In the genomic region with DNA sequence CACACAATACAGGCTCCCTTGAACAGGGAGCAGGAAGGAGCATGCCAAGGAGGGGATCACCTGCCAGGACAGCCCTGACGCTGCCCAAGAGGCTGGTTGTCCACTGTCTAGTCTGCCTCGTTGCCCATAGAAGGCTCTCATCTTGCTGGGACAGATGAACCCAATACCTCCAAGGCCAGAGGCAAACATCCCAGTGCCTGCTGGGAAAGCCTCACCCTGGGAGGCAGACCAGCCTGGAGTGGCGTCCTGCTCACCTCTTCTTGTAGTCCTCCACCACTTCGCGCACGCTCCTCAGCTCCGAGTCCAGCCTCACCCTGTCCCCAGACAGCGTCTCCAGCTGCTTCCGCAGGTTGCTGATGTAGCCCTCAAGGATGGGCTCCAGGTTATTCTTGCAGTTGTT, we compare ENCODE assay signal across 28 cellular contexts. TPM values are rescaled to one million over a fixed set of nuclear protein-coding genes. Genes with fewer than 3 reads are reported as not detected.
A peak's percentile ranks its signal among the peaks of the same experiment; 100 is the strongest.
DNase-seq lines count a peak whose midpoint lies in the region; ATAC-seq and TF ChIP-seq lines count a peak whose summit lies in the region.
"Had no signal": no experiment of that assay in that cellular context is flagged by ENCODE, and none has a peak within 500 bp of the region (broad histone marks: within the 10 kb centered on the region; RNA-seq: fewer than 3 reads in every experiment).

No MANE protein-coding gene starts in this region.

- H3K27me3 Mint-ChIP-seq in activated CD4-positive, alpha-beta T cell treated with anti-CD3 and anti-CD28 coated beads for 36 hours: no peaks in the 10 kb centered on the region
- H3K27me3 Mint-ChIP-seq in activated CD4-positive, alpha-beta T cell treated with anti-CD3 and anti-CD28 coated beads, Interleukin-2, amount 10 ng/mL, durations not matched to agents 24 days and 14 days: peaks cover 3% of the 10 kb centered on the region
- peaks cover 14% of the 10 kb centered on the region for H3K27me3 Mint-ChIP-seq in CD4-positive, CD25-positive, alpha-beta regulatory T cell
- H3K27me3 Mint-ChIP-seq in activated T-helper 17 cell treated with anti-CD3 and anti-CD28 coated beads, Interleukin-2, amount 50 U/mL, for 72 hours: peaks cover 23% of the 10 kb centered on the region

- TF ChIP-seq CTCF in esophagus muscularis mucosa (IDR thresholded peaks at IDR 0.05) (no peak), testis (IDR thresholded peaks at IDR 0.05) (no peak)

- TF ChIP-seq POLR2A in esophagus muscularis mucosa (IDR thresholded peaks at IDR 0.05; ENCODE audit: low read depth) (no peak), testis (IDR thresholded peaks at IDR 0.05) (no peak)

- no peaks in the 10 kb centered on the region for H3K36me3 ChIP-seq in CD4-positive, CD25-positive, alpha-beta regulatory T cell (ENCODE audit: control insufficient read depth, insufficient read depth, low read length)
- H3K36me3 ChIP-seq in esophagus muscularis mucosa: no peaks in the 10 kb centered on the region
- no peaks in the 10 kb centered on the region for H3K36me3 ChIP-seq in testis (ENCODE audit: low read depth, missing control alignments)
- H3K36me3 ChIP-seq: heart right ventricle, ovary, SJCRH30, spleen had no signal

- intact Hi-C loops in activated CD4-positive, alpha-beta T cell treated with anti-CD3 and anti-CD28 coated beads for 36 hours (cut with DNase I, micrococcal nuclease): no loop called here
- intact Hi-C loops in activated CD4-positive, alpha-beta T cell treated with anti-CD3 and anti-CD28 coated beads, Interleukin-2, amount 10 ng/mL, durations not matched to agents 24 days and 14 days (cut with micrococcal nuclease): no loop called here
- intact Hi-C loops in esophagus muscularis mucosa (cut with DNase I) (no loop called here), testis (cut with DNase I; ENCODE audit: low total_unique reads) (no loop called here)

- no peaks in the 10 kb centered on the region for H3K9me3 ChIP-seq in CD4-positive, CD25-positive, alpha-beta regulatory T cell (ENCODE audit: control insufficient read depth in 2 of 2, low read length in 2 of 2)
- H3K9me3 ChIP-seq in esophagus muscularis mucosa: no peaks in the 10 kb centered on the region
- no peaks in the 10 kb centered on the region for H3K9me3 ChIP-seq in testis
- H3K9me3 ChIP-seq: heart right ventricle, ovary, SJCRH30, spleen had no signal

- DNase-seq in activated CD4-positive, alpha-beta T cell treated with anti-CD3 and anti-CD28 coated beads for 36 hours: no peak
- DNase-seq in activated CD4-positive, alpha-beta T cell treated with anti-CD3 and anti-CD28 coated beads, Interleukin-2, amount 10 ng/mL, durations not matched to agents 24 days and 14 days: no peak
- no peak for DNase-seq in CD4-positive, CD25-positive, alpha-beta regulatory T cell
- peak; percentile 50 for DNase-seq in esophagus muscularis mucosa (ENCODE audit: extremely low spot score)
- no peak for DNase-seq in NCI-H446 treated with DMSO at 0.1 percent for 48 hours (lab: John Stamatoyannopoulos, UW)
- no peak for DNase-seq in NCI-H1105 (lab: John Stamatoyannopoulos, UW)
- no peak for DNase-seq in testis
- DNase-seq: activated CD8-positive, alpha-beta memory T cell treated with anti-CD3 and anti-CD28 coated beads, Interleukin-2, amount 50 U/mL, for 4 hours; DMS79; dorsolateral prefrontal cortex; GF-D8; heart right ventricle; left cardiac atrium; naive B cell; NCI-H1092; NCI-H1930; ovary; retina; SJCRH30; spleen; stimulated activated naive CD4-positive, alpha-beta T cell treated with Interleukin-2 at 50 U/mL for 16 hours; trophoblast cell had no signal

- POLR2A ChIA-PET in activated CD4-positive, alpha-beta T cell treated with anti-CD3 and anti-CD28 coated beads for 36 hours (lab: Charles Lee): no interaction called here

- no peak overlapping the region for H3K4me3 Mint-ChIP-seq in activated CD4-positive, alpha-beta T cell treated with anti-CD3 and anti-CD28 coated beads for 36 hours
- H3K4me3 Mint-ChIP-seq in activated CD4-positive, alpha-beta T cell treated with anti-CD3 and anti-CD28 coated beads, Interleukin-2, amount 10 ng/mL, durations not matched to agents 24 days and 14 days: no peak overlapping the region
- no peak overlapping the region for H3K4me3 Mint-ChIP-seq in CD4-positive, CD25-positive, alpha-beta regulatory T cell
- H3K4me3 Mint-ChIP-seq in activated T-helper 17 cell treated with anti-CD3 and anti-CD28 coated beads, Interleukin-2, amount 50 U/mL, for 72 hours: peak overlapping the region; percentile 7
- H3K4me3 Mint-ChIP-seq: naive B cell had no signal

- CTCF ChIA-PET in activated CD4-positive, alpha-beta T cell treated with anti-CD3 and anti-CD28 coated beads for 36 hours (lab: Charles Lee): interaction anchor here (0.7 kb wide), 1 partner anchor 279 kb away, joined by 3 read pairs; no protein-coding TSS in a partner anchor

- H3K4me1 Mint-ChIP-seq in activated CD4-positive, alpha-beta T cell treated with anti-CD3 and anti-CD28 coated beads for 36 hours: peaks cover 84% of the 10 kb centered on the region
- peaks cover 39% of the 10 kb centered on the region for H3K4me1 Mint-ChIP-seq in activated CD4-positive, alpha-beta T cell treated with anti-CD3 and anti-CD28 coated beads, Interleukin-2, amount 10 ng/mL, durations not matched to agents 24 days and 14 days
- H3K4me1 Mint-ChIP-seq in CD4-positive, CD25-positive, alpha-beta regulatory T cell: peaks cover 0 to 69% (median 4%) of the 10 kb centered on the region in 4 donors
- H3K4me1 Mint-ChIP-seq in activated T-helper 17 cell treated with anti-CD3 and anti-CD28 coated beads, Interleukin-2, amount 50 U/mL, for 72 hours: peaks cover 13% of the 10 kb centered on the region
- H3K4me1 Mint-ChIP-seq: naive B cell had no signal

- no peak for TF ChIP-seq EP300 in esophagus muscularis mucosa (IDR thresholded peaks at IDR 0.05)

- no peak overlapping the region for H3K4me3 ChIP-seq in CD4-positive, CD25-positive, alpha-beta regulatory T cell (ENCODE audit: low read depth, low read length)
- no peak overlapping the region for H3K4me3 ChIP-seq in esophagus muscularis mucosa
- no peak overlapping the region for H3K4me3 ChIP-seq in testis
- H3K4me3 ChIP-seq: dorsolateral prefrontal cortex, heart right ventricle, ovary, SJCRH30, spleen had no signal

- no peak for ATAC-seq in activated CD4-positive, alpha-beta T cell treated with anti-CD3 and anti-CD28 coated beads for 36 hours
- no peak for ATAC-seq in CD4-positive, CD25-positive, alpha-beta regulatory T cell (ENCODE audit: low read depth in 2 of 2)
- no peak for ATAC-seq in activated T-helper 17 cell treated with anti-CD3 and anti-CD28 coated beads, Interleukin-2, amount 50 U/mL, for 72 hours (replicated peaks)
- ATAC-seq: left cardiac atrium had no signal

- H3K27ac ChIP-seq in CD4-positive, CD25-positive, alpha-beta regulatory T cell (ENCODE audit: insufficient read depth, low read length, poor library complexity, severe bottlenecking): no peak overlapping the region
- no peak overlapping the region for H3K27ac ChIP-seq in esophagus muscularis mucosa (replicated peaks in 1 of 4)
- no peak overlapping the region for H3K27ac ChIP-seq in testis
- H3K27ac ChIP-seq: 22Rv1, dorsolateral prefrontal cortex, epithelial cell of prostate, heart right ventricle, ovary, SJCRH30, spleen had no signal

- no peaks in the 10 kb centered on the region for H3K36me3 Mint-ChIP-seq in activated CD4-positive, alpha-beta T cell treated with anti-CD3 and anti-CD28 coated beads for 36 hours (ENCODE audit: low read depth)
- H3K36me3 Mint-ChIP-seq in activated CD4-positive, alpha-beta T cell treated with anti-CD3 and anti-CD28 coated beads, Interleukin-2, amount 10 ng/mL, durations not matched to agents 24 days and 14 days (ENCODE audit: low read depth): peaks cover 2% of the 10 kb centered on the region
- no peaks in the 10 kb centered on the region for H3K36me3 Mint-ChIP-seq in CD4-positive, CD25-positive, alpha-beta regulatory T cell
- H3K36me3 Mint-ChIP-seq in activated T-helper 17 cell treated with anti-CD3 and anti-CD28 coated beads, Interleukin-2, amount 50 U/mL, for 72 hours (ENCODE audit: low read depth): no peaks in the 10 kb centered on the region
- H3K36me3 Mint-ChIP-seq: naive B cell had no signal

- peak overlapping the region; percentile 90 for H3K27ac Mint-ChIP-seq in activated CD4-positive, alpha-beta T cell treated with anti-CD3 and anti-CD28 coated beads for 36 hours
- H3K27ac Mint-ChIP-seq in activated CD4-positive, alpha-beta T cell treated with anti-CD3 and anti-CD28 coated beads, Interleukin-2, amount 10 ng/mL, durations not matched to agents 24 days and 14 days: no peak overlapping the region
- H3K27ac Mint-ChIP-seq in CD4-positive, CD25-positive, alpha-beta regulatory T cell: peak overlapping the region in 2 of 3 donors; percentile 83 to 89
- peak overlapping the region; percentile 61 for H3K27ac Mint-ChIP-seq in activated T-helper 17 cell treated with anti-CD3 and anti-CD28 coated beads, Interleukin-2, amount 50 U/mL, for 72 hours
- H3K27ac Mint-ChIP-seq: naive B cell had no signal

- 90% methylated on average over 9 of the region's 9 CpGs for WGBS in esophagus muscularis mucosa
- WGBS in testis, 2 donors: 94 to 97% methylated on average over 7 to 9 of the region's 9 CpGs

- H3K27me3 ChIP-seq in CD4-positive, CD25-positive, alpha-beta regulatory T cell (ENCODE audit: control insufficient read depth, insufficient read depth, low read length): peaks cover 2% of the 10 kb centered on the region
- H3K27me3 ChIP-seq in esophagus muscularis mucosa (peaks cover 0 to 25% (median 0%) of the 10 kb centered on the region in 4 donors), testis (no peaks in the 10 kb centered on the region)
- H3K27me3 ChIP-seq: ovary had no signal

- H3K9me3 Mint-ChIP-seq in activated CD4-positive, alpha-beta T cell treated with anti-CD3 and anti-CD28 coated beads for 36 hours (ENCODE audit: low read depth): no peaks in the 10 kb centered on the region
- H3K9me3 Mint-ChIP-seq in activated CD4-positive, alpha-beta T cell treated with anti-CD3 and anti-CD28 coated beads, Interleukin-2, amount 10 ng/mL, durations not matched to agents 24 days and 14 days: no peaks in the 10 kb centered on the region
- no peaks in the 10 kb centered on the region for H3K9me3 Mint-ChIP-seq in CD4-positive, CD25-positive, alpha-beta regulatory T cell
- no peaks in the 10 kb centered on the region for H3K9me3 Mint-ChIP-seq in activated T-helper 17 cell treated with anti-CD3 and anti-CD28 coated beads, Interleukin-2, amount 50 U/mL, for 72 hours

- H3K4me1 ChIP-seq in CD4-positive, CD25-positive, alpha-beta regulatory T cell (ENCODE audit: control insufficient read depth, insufficient read depth, low read length, poor library complexity, severe bottlenecking): peaks cover 6% of the 10 kb centered on the region
- H3K4me1 ChIP-seq in esophagus muscularis mucosa (no peaks in the 10 kb centered on the region), testis (no peaks in the 10 kb centered on the region)
- H3K4me1 ChIP-seq: heart right ventricle, SJCRH30 had no signal

RNA-seq across cellular contexts. Expression of gene KRT73, which starts 2.4 kb away (rescaled TPM):
- total RNA-seq in activated CD4-positive, alpha-beta T cell treated with anti-CD3 and anti-CD28 coated beads for 36 hours: 1 to 10 TPM; 1.7 to 1.9 TPM
- 0.09 TPM in 1 of 2 replicates, not detected in the other for total RNA-seq in activated CD4-positive, alpha-beta T cell treated with anti-CD3 and anti-CD28 coated beads, Interleukin-2, amount 10 ng/mL, durations not matched to agents 24 days and 14 days
- 1.0 TPM for total RNA-seq in CD4-positive, CD25-positive, alpha-beta regulatory T cell
- 1 to 10 TPM in 2 of 4 donors, not detected in 2; 1.1 to 1.4 TPM for polyA plus RNA-seq in CD4-positive, CD25-positive, alpha-beta regulatory T cell
- total RNA-seq in activated T-helper 17 cell treated with anti-CD3 and anti-CD28 coated beads, Interleukin-2, amount 50 U/mL, for 72 hours: not detected
- not detected for total RNA-seq in esophagus muscularis mucosa
- total RNA-seq in testis: under 1 TPM in 1 of 2 donors, not detected in 1; 0.16 TPM
- polyA plus RNA-seq in testis (ENCODE audit: insufficient read depth, low read depth, low replicate concordance): not detected
- total RNA-seq: fibroblast of villous mesenchyme, heart right ventricle, left cardiac atrium, mesenteric fat pad, ovary, SJCRH30 had no signal
- polyA plus RNA-seq: heart right ventricle, ovary had no signal

RNA-seq across cellular contexts. Expression of gene KRT72, which starts 14.6 kb away (rescaled TPM):
- total RNA-seq in activated CD4-positive, alpha-beta T cell treated with anti-CD3 and anti-CD28 coated beads for 36 hours: 1 to 10 TPM; 3.2 TPM
- total RNA-seq in activated CD4-positive, alpha-beta T cell treated with anti-CD3 and anti-CD28 coated beads, Interleukin-2, amount 10 ng/mL, durations not matched to agents 24 days and 14 days: 0.09 TPM in 1 of 2 replicates, not detected in the other
- total RNA-seq in CD4-positive, CD25-positive, alpha-beta regulatory T cell: 1.3 TPM
- polyA plus RNA-seq in CD4-positive, CD25-positive, alpha-beta regulatory T cell: under 1 TPM in 1 of 4 donors, not detected in 3; 0.13 TPM
- not detected for total RNA-seq in activated T-helper 17 cell treated with anti-CD3 and anti-CD28 coated beads, Interleukin-2, amount 50 U/mL, for 72 hours
- total RNA-seq in esophagus muscularis mucosa (not detected), testis (10 to 100 TPM; 11.7 to 16.5 TPM)
- 85.0 TPM for polyA plus RNA-seq in testis (ENCODE audit: insufficient read depth, low read depth, low replicate concordance)
- total RNA-seq: fibroblast of villous mesenchyme, left cardiac atrium, mesenteric fat pad, ovary, SJCRH30 had no signal
- polyA plus RNA-seq: heart right ventricle, ovary had no signal

RNA-seq across cellular contexts. Expression of gene KRT2, which starts 36.1 kb away (rescaled TPM):
- total RNA-seq in activated CD4-positive, alpha-beta T cell treated with anti-CD3 and anti-CD28 coated beads for 36 hours: not detected
- total RNA-seq in activated CD4-positive, alpha-beta T cell treated with anti-CD3 and anti-CD28 coated beads, Interleukin-2, amount 10 ng/mL, durations not matched to agents 24 days and 14 days: not detected in 2 replicates
- 0.42 TPM for total RNA-seq in CD4-positive, CD25-positive, alpha-beta regulatory T cell
- under 1 TPM in 3 of 4 donors, not detected in 1; 0.23 to 0.80 (median 0.25) TPM for polyA plus RNA-seq in CD4-positive, CD25-positive, alpha-beta regulatory T cell
- not detected for total RNA-seq in activated T-helper 17 cell treated with anti-CD3 and anti-CD28 coated beads, Interleukin-2, amount 50 U/mL, for 72 hours
- not detected for total RNA-seq in esophagus muscularis mucosa
- not detected for total RNA-seq in testis
- not detected for polyA plus RNA-seq in testis (ENCODE audit: insufficient read depth, low read depth, low replicate concordance)
- total RNA-seq: fibroblast of villous mesenchyme, heart right ventricle, left cardiac atrium, mesenteric fat pad, ovary, SJCRH30 had no signal
- polyA plus RNA-seq: heart right ventricle, ovary had no signal

RNA-seq across cellular contexts. Expression of gene KRT74, which starts 42.3 kb away (rescaled TPM):
- total RNA-seq in activated CD4-positive, alpha-beta T cell treated with anti-CD3 and anti-CD28 coated beads for 36 hours: not detected
- not detected in 2 replicates for total RNA-seq in activated CD4-positive, alpha-beta T cell treated with anti-CD3 and anti-CD28 coated beads, Interleukin-2, amount 10 ng/mL, durations not matched to agents 24 days and 14 days
- total RNA-seq in CD4-positive, CD25-positive, alpha-beta regulatory T cell: not detected
- not detected for polyA plus RNA-seq in CD4-positive, CD25-positive, alpha-beta regulatory T cell
- not detected for total RNA-seq in activated T-helper 17 cell treated with anti-CD3 and anti-CD28 coated beads, Interleukin-2, amount 50 U/mL, for 72 hours
- total RNA-seq in esophagus muscularis mucosa (not detected), testis (1 to 10 TPM in 1 of 2 donors, under 1 TPM in 1; 0.87 to 3.9 TPM)
- polyA plus RNA-seq in testis (ENCODE audit: insufficient read depth, low read depth, low replicate concordance): 2.2 TPM
- total RNA-seq: dorsolateral prefrontal cortex; fibroblast of villous mesenchyme; left cardiac atrium; mesenteric fat pad; ovary; SJCRH30; spleen; T-helper 1 cell treated with Interleukin-12 subunit alpha and Interleukin-12 subunit beta and Interleukin-4 antibody, amounts not matched to agents 30 ng/mL and 1 ng/mL, for 36 hours had no signal
- polyA plus RNA-seq: heart right ventricle, ovary, spleen had no signal
